9 cellular contexts compared by ENCODE assay signal in the genomic region with DNA sequence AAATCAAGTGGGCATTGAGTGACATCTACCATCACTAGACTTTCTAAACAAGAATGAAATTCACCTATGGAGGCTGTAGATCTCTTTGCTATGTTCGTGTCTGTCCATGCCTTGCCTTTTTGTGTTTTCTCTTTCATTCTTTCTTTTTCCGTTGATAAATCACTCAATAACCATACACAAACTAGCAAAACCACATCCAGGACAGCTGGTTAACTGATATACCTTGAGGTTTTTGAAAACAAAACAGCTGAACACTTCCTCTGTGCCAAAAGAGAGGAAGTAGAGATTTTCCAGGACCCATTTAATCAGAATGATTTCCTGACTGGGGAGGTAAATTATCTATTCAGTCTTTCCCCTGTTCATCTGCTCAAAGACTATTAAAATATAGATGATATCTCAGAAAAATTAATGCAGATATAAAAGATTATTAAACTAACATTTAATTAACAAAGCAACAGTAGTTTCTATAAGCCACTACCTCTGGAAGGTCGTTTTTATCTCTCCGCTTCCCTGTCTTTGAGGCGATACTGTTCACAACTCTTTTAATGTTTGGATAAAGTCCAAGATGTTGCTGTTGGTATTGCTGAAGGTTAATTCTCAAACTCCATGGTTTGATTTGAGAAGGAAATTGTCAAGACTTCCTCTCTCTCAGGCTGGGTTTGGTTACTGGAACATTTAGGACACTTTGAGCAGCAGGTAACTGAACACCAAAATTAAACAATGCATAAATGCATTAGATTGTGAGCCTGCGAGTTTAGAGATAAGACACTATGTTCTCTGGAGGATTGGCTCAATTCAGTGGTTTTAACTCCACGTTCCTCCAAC. TPM values are rescaled to one million over a fixed set of nuclear protein-coding genes. Genes with fewer than 3 reads are reported as not detected.
DNase-seq lines count a peak whose midpoint lies in the region; ATAC-seq and TF ChIP-seq lines count a peak whose summit lies in the region.
"Had no signal": no experiment of that assay in that cellular context is flagged by ENCODE, and none has a peak within 500 bp of the region (broad histone marks: within the 10 kb centered on the region; RNA-seq: fewer than 3 reads in every experiment).

No MANE protein-coding gene starts in this region.

- DNase-seq in Right ventricle myocardium superior = no peak
- DNase-seq in right atrium auricular region (ENCODE audit: low spot score) = no peak
- peak; percentile 34 for DNase-seq in OCI-M1 (lab: John Stamatoyannopoulos, UW)
- no peak for DNase-seq in COLO829 (ENCODE audit: low spot score)
- DNase-seq in NCI-H1694 (lab: John Stamatoyannopoulos, UW) = no peak
- no peak for DNase-seq in prostate gland (ENCODE audit: low spot score)

- H3K36me3 Mint-ChIP-seq in stimulated activated naive CD8-positive, alpha-beta T cell treated with anti-CD3 and anti-CD28 coated beads, Interleukin-15, Interleukin-2, amounts not matched to agents 100 ng/mL and 50 ng/mL, for 24 hours (ENCODE audit: low read depth) = no peaks in the 10 kb centered on the region

- peak; percentile 53 for ATAC-seq in Right ventricle myocardium superior (ENCODE audit: poor library complexity)
- peak; percentile 62 for ATAC-seq in HG02938 (IDR thresholded peaks at IDR 0.05; ENCODE audit: unreplicated experiment)

- H3K27ac ChIP-seq in right atrium auricular region (peak overlapping the region in 1 of 2 donors; percentile 65), prostate gland (no peak overlapping the region)
- H3K27ac ChIP-seq: SJSA1 had no signal

- peaks cover 0 to 12% of the 10 kb centered on the region in 2 donors for H3K4me1 ChIP-seq in right atrium auricular region
- no peaks in the 10 kb centered on the region for H3K4me1 ChIP-seq in prostate gland (replicated peaks)
- H3K4me1 ChIP-seq: SJSA1 had no signal

- H3K27me3 ChIP-seq in right atrium auricular region = no peaks in the 10 kb centered on the region
- no peaks in the 10 kb centered on the region for H3K27me3 ChIP-seq in prostate gland (replicated peaks; ENCODE audit: insufficient read depth)
- H3K27me3 ChIP-seq: SJSA1 had no signal

- TF ChIP-seq POLR2A in prostate gland (IDR thresholded peaks at IDR 0.05) = no peak

- 40% methylated on average over 7 of the region's 7 CpGs for WGBS in prostate gland

- H3K4me1 Mint-ChIP-seq in stimulated activated naive CD8-positive, alpha-beta T cell treated with anti-CD3 and anti-CD28 coated beads, Interleukin-15, Interleukin-2, amounts not matched to agents 100 ng/mL and 50 ng/mL, for 24 hours (ENCODE audit: low read depth) = peaks cover 76% of the 10 kb centered on the region

- H3K9me3 ChIP-seq in right atrium auricular region (no peaks in the 10 kb centered on the region), prostate gland (no peaks in the 10 kb centered on the region)
- H3K9me3 ChIP-seq: SJSA1 had no signal

- peak overlapping the region; percentile 53 for H3K27ac Mint-ChIP-seq in stimulated activated naive CD8-positive, alpha-beta T cell treated with anti-CD3 and anti-CD28 coated beads, Interleukin-15, Interleukin-2, amounts not matched to agents 100 ng/mL and 50 ng/mL, for 24 hours

- H3K4me3 ChIP-seq in right atrium auricular region (no peak overlapping the region), prostate gland (no peak overlapping the region)
- H3K4me3 ChIP-seq: SJSA1 had no signal

- intact Hi-C loops in Right ventricle myocardium superior (cut with DNase I) (no loop called here), prostate gland (cut with DNase I) (no loop called here)

- no peak for TF ChIP-seq CTCF in right atrium auricular region (IDR thresholded peaks at IDR 0.05)
- no peak for TF ChIP-seq CTCF in prostate gland (IDR thresholded peaks at IDR 0.05)

- H3K27me3 Mint-ChIP-seq in stimulated activated naive CD8-positive, alpha-beta T cell treated with anti-CD3 and anti-CD28 coated beads, Interleukin-15, Interleukin-2, amounts not matched to agents 100 ng/mL and 50 ng/mL, for 24 hours = no peaks in the 10 kb centered on the region

- H3K4me3 Mint-ChIP-seq in stimulated activated naive CD8-positive, alpha-beta T cell treated with anti-CD3 and anti-CD28 coated beads, Interleukin-15, Interleukin-2, amounts not matched to agents 100 ng/mL and 50 ng/mL, for 24 hours = peak overlapping the region; percentile 35

- no peaks in the 10 kb centered on the region for H3K9me3 Mint-ChIP-seq in stimulated activated naive CD8-positive, alpha-beta T cell treated with anti-CD3 and anti-CD28 coated beads, Interleukin-15, Interleukin-2, amounts not matched to agents 100 ng/mL and 50 ng/mL, for 24 hours

- H3K36me3 ChIP-seq in right atrium auricular region = no peaks in the 10 kb centered on the region
- no peaks in the 10 kb centered on the region for H3K36me3 ChIP-seq in prostate gland
- H3K36me3 ChIP-seq: SJSA1 had no signal

RNA-seq across cellular contexts. Expression of a gene that starts 24.4 kb away (rescaled TPM):
- total RNA-seq in Right ventricle myocardium superior = 0.54 TPM
- total RNA-seq in right atrium auricular region = under 1 TPM; 0.16 to 0.44 TPM
- total RNA-seq in prostate gland = 1 to 10 TPM in 1 of 2 donors, not detected in 1; 1.0 TPM
- total RNA-seq: SJSA1 had no signal
